ENCODE assay signal across 8 cellular contexts in the genomic region with DNA sequence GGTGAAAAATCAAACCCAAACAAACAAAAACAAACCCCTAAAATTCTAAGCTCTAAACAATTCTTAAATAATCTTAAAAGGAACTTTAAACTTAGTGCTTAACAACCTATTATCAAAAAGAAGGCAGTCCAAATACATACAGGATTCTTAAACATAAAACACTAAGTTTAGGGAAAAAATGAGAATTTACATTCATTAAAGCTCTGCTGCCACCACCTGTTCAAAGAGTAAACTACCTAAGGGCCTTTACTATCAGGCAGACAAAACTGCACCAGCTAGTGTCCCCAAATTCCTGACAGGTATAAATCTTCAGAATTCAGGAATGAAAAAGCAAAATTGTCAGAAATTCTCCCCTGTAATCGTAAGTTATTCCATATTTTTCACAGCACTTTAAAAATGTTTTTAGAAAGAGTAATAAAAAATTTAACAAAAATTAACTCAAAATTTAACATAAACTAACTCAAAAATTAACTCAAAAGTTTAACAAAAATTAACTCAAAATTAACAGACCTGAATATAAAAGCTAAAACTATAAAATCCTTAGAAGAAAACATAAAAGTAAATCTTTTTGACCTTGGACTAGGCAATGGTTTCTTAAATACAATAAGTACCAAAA. TPM values are rescaled to one million over a fixed set of nuclear protein-coding genes. Genes with fewer than 3 reads are reported as not detected.
DNase-seq lines count a peak whose midpoint lies in the region; ATAC-seq, FAIRE-seq and TF ChIP-seq lines count a peak whose summit lies in the region.

No MANE protein-coding gene starts in this region.

- H3K27ac Mint-ChIP-seq in glutamatergic neuron (ENCODE audit: unreplicated experiment), result no peak overlapping the region
- no peak overlapping the region for H3K27ac Mint-ChIP-seq in stimulated activated naive CD8-positive, alpha-beta T cell treated with anti-CD3 and anti-CD28 coated beads, Interleukin-15, amount 100 ng/mL, for 72 hours

- H3K4me3 Mint-ChIP-seq in glutamatergic neuron (ENCODE audit: unreplicated experiment), result no peak overlapping the region
- H3K4me3 Mint-ChIP-seq in stimulated activated naive CD8-positive, alpha-beta T cell treated with anti-CD3 and anti-CD28 coated beads, Interleukin-15, amount 100 ng/mL, for 72 hours, result no peak overlapping the region

- no peak overlapping the region for H3K27ac ChIP-seq in upper lobe of right lung

- no peak for DNase-seq in D721Med (ENCODE audit: insufficient read length, low spot score)
- DNase-seq in HCEC 1CT, result peak; percentile 22
- peak; percentile 41 for DNase-seq in SKM-1 treated with dmso at 0.1 percent for 144 hours (lab: John Stamatoyannopoulos, UW; ENCODE audit: unreplicated experiment)
- DNase-seq in glutamatergic neuron, result no peak
- no peak for DNase-seq in upper lobe of right lung
- DNase-seq in activated CD4-positive, CD25-positive, alpha-beta regulatory T cell (lab: John Stamatoyannopoulos, UW), result no peak
- no peak for DNase-seq in mesenteric fat pad (ENCODE audit: low spot score)
- no peak for DNase-seq in stimulated activated naive CD8-positive, alpha-beta T cell treated with anti-CD3 and anti-CD28 coated beads, Interleukin-15, amount 100 ng/mL, for 72 hours

- no peaks in the 10 kb centered on the region for H3K36me3 Mint-ChIP-seq in glutamatergic neuron (ENCODE audit: unreplicated experiment)

- no peaks in the 10 kb centered on the region for H3K9me3 ChIP-seq in upper lobe of right lung

- no peak overlapping the region for H3K4me3 ChIP-seq in upper lobe of right lung

- no peaks in the 10 kb centered on the region for H3K9me3 Mint-ChIP-seq in glutamatergic neuron (ENCODE audit: unreplicated experiment)
- H3K9me3 Mint-ChIP-seq in stimulated activated naive CD8-positive, alpha-beta T cell treated with anti-CD3 and anti-CD28 coated beads, Interleukin-15, amount 100 ng/mL, for 72 hours, result no peaks in the 10 kb centered on the region

- TF ChIP-seq CTCF in D721Med (IDR thresholded peaks at IDR 0.05; ENCODE audit: insufficient read depth, missing control alignments) (peak; percentile 49), glutamatergic neuron (IDR thresholded peaks at IDR 0.05; ENCODE audit: partially characterized antibody, unreplicated experiment) (peak; percentile 69), upper lobe of right lung (IDR thresholded peaks at IDR 0.05) (peak; percentile 54)

- no peaks in the 10 kb centered on the region for H3K27me3 ChIP-seq in upper lobe of right lung

- H3K36me3 ChIP-seq in upper lobe of right lung, result peaks cover 3% of the 10 kb centered on the region

- FAIRE-seq in D721Med (lab: Jason Lieb, UNC), result no peak

- no peaks in the 10 kb centered on the region for H3K4me1 Mint-ChIP-seq in glutamatergic neuron (ENCODE audit: low read depth, unreplicated experiment)
- H3K4me1 Mint-ChIP-seq in stimulated activated naive CD8-positive, alpha-beta T cell treated with anti-CD3 and anti-CD28 coated beads, Interleukin-15, amount 100 ng/mL, for 72 hours, result no peaks in the 10 kb centered on the region

- no peaks in the 10 kb centered on the region for H3K27me3 Mint-ChIP-seq in glutamatergic neuron (ENCODE audit: unreplicated experiment)
- no peaks in the 10 kb centered on the region for H3K27me3 Mint-ChIP-seq in stimulated activated naive CD8-positive, alpha-beta T cell treated with anti-CD3 and anti-CD28 coated beads, Interleukin-15, amount 100 ng/mL, for 72 hours

- intact Hi-C loops in upper lobe of right lung (cut with DNase I), result no loop called here

- H3K4me1 ChIP-seq in upper lobe of right lung, result no peaks in the 10 kb centered on the region

- ATAC-seq in upper lobe of right lung, result no peak
- ATAC-seq in stimulated activated naive CD8-positive, alpha-beta T cell treated with anti-CD3 and anti-CD28 coated beads, Interleukin-15, amount 100 ng/mL, for 72 hours, result no peak

RNA-seq across cellular contexts. Expression of a gene that starts 55.1 kb away (rescaled TPM):
- total RNA-seq in glutamatergic neuron (ENCODE audit: unreplicated experiment), result 23.3 TPM
- total RNA-seq in upper lobe of right lung, result 38.7 TPM
- 36.7 TPM for total RNA-seq in mesenteric fat pad

Comparison
In these comparisons a context has a peak if more than half of its experiments do, and no peak if none do; other contexts are left out.
1. DNase-seq: peak in HCEC 1CT (single experiment) and SKM-1 treated with dmso at 0.1 percent for 144 hours (single experiment); none in D721Med (single experiment), glutamatergic neuron (single experiment), upper lobe of right lung (single experiment), activated CD4-positive, CD25-positive, alpha-beta regulatory T cell (0 of 4), mesenteric fat pad (single experiment) and stimulated activated naive CD8-positive, alpha-beta T cell treated with anti-CD3 and anti-CD28 coated beads, Interleukin-15, amount 100 ng/mL, for 72 hours (0 of 2).
2. Peak in every context shown above with its lines, with median percentiles within 50 percentile points of each other: CTCF ChIP-seq.